In the genomic region with DNA sequence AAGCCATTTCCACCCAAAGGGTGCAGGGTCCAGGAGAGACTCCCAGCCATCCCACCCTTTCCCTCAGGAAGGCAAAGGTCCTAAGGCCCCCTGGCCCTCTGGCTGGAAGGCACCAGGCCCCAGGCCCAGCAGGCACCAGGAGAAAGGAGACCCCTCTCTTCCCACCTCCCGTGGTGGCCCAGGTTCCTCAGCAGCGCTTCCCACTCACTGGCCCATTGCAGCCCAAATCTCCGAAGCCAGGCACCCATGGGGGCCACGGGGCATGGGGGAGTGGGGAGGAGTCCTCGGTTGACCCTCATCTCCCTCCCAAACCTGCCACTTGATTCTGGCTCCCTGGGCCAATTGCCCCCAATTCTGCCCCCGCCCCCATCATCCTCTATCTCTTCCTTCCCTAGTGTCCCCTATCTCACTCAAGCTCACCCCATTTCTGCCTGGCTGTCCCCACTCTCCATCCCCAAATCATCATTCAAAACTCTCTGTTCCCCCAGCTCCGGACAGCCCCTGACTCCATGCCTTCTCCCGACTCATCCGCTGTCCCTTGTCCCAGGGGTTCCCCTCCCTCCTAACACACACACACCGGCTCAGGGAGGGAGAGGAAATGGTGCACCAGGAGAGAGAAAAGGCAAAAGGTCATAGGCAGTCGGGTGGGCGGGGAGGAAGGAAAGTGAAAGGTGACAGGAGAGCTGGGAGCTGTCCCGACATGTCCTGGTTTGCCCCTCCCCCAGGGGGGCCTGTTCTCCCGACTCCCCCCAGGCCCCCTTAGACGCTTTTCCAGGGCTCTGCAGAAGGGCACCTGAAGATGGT, we compare ENCODE assay signal across 8 cellular contexts. TPM values are rescaled to one million over a fixed set of nuclear protein-coding genes. Genes with fewer than 3 reads are reported as not detected.
DNase-seq lines count a peak whose midpoint lies in the region; ATAC-seq and TF ChIP-seq lines count a peak whose summit lies in the region.
"Had no signal": no experiment of that assay in that cellular context is flagged by ENCODE, and none has a peak within 500 bp of the region (broad histone marks: within the 10 kb centered on the region; RNA-seq: fewer than 3 reads in every experiment).

No MANE protein-coding gene starts in this region.

- no peak for ATAC-seq in stimulated activated naive B cell treated with anti-CD40 and anti-IgM and Interleukin-4, amounts not matched to agents 10 μg/mL and 1 μg/mL and 100 μg/mL, for 72 hours (replicated peaks)
- no peak for ATAC-seq in GM19463 (IDR thresholded peaks at IDR 0.05; ENCODE audit: unreplicated experiment)

- intact Hi-C loops in activated T-helper 1 cell treated with anti-CD3 and anti-CD28 coated beads, Interleukin-12 subunit alpha, Interleukin-12 subunit beta, Interleukin-2, Interleukin-4 antibody, amounts not matched to agents 30 ng/mL and 10 ng/mL and 1 ng/mL, durations not matched to agents 14 hours and 24 hours and 36 hours (cut with micrococcal nuclease), result no loop called here

- peak overlapping the region; percentile 74 for H3K4me3 ChIP-seq in HFF-Myc (replicated peaks; ENCODE audit: low read depth, low read length)

- DNase-seq in HFF-Myc (ENCODE audit: extremely low read depth, low read depth) (no peak), iPS-NIHi7 (ENCODE audit: extremely low spot score) (peak; percentile 69), 8988T (no peak), NCI-H1694 (lab: John Stamatoyannopoulos, UW) (no peak)
- DNase-seq in activated T-helper 1 cell treated with anti-CD3 and anti-CD28 coated beads, Interleukin-12 subunit alpha, Interleukin-12 subunit beta, Interleukin-2, Interleukin-4 antibody, amounts not matched to agents 30 ng/mL and 10 ng/mL and 1 ng/mL, durations not matched to agents 14 hours and 24 hours and 36 hours (ENCODE audit: low spot score), result no peak
- DNase-seq in stimulated activated naive B cell treated with anti-CD40 and anti-IgM and Interleukin-4, amounts not matched to agents 10 μg/mL and 1 μg/mL and 100 μg/mL, for 72 hours, result no peak
- DNase-seq: activated gamma-delta T cell had no signal

- H3K4me3 Mint-ChIP-seq in activated T-helper 1 cell treated with anti-CD3 and anti-CD28 coated beads, Interleukin-12 subunit alpha, Interleukin-12 subunit beta, Interleukin-2, Interleukin-4 antibody, amounts not matched to agents 30 ng/mL and 10 ng/mL and 1 ng/mL, durations not matched to agents 14 hours and 24 hours and 36 hours, result peak overlapping the region; percentile 100
- peak overlapping the region; percentile 89 to 93 for H3K4me3 Mint-ChIP-seq in stimulated activated naive B cell treated with anti-CD40 and anti-IgM and Interleukin-4, amounts not matched to agents 10 μg/mL and 1 μg/mL and 100 μg/mL, for 72 hours

- no peaks in the 10 kb centered on the region for H3K27me3 Mint-ChIP-seq in activated T-helper 1 cell treated with anti-CD3 and anti-CD28 coated beads, Interleukin-12 subunit alpha, Interleukin-12 subunit beta, Interleukin-2, Interleukin-4 antibody, amounts not matched to agents 30 ng/mL and 10 ng/mL and 1 ng/mL, durations not matched to agents 14 hours and 24 hours and 36 hours (ENCODE audit: insufficient read depth)
- peaks cover 43 to 44% of the 10 kb centered on the region in 2 donors for H3K27me3 Mint-ChIP-seq in stimulated activated naive B cell treated with anti-CD40 and anti-IgM and Interleukin-4, amounts not matched to agents 10 μg/mL and 1 μg/mL and 100 μg/mL, for 72 hours

- peak overlapping the region; percentile 100 for H3K27ac Mint-ChIP-seq in activated T-helper 1 cell treated with anti-CD3 and anti-CD28 coated beads, Interleukin-12 subunit alpha, Interleukin-12 subunit beta, Interleukin-2, Interleukin-4 antibody, amounts not matched to agents 30 ng/mL and 10 ng/mL and 1 ng/mL, durations not matched to agents 14 hours and 24 hours and 36 hours
- H3K27ac Mint-ChIP-seq in stimulated activated naive B cell treated with anti-CD40 and anti-IgM and Interleukin-4, amounts not matched to agents 10 μg/mL and 1 μg/mL and 100 μg/mL, for 72 hours, result peak overlapping the region; percentile 42

- H3K36me3 Mint-ChIP-seq in activated T-helper 1 cell treated with anti-CD3 and anti-CD28 coated beads, Interleukin-12 subunit alpha, Interleukin-12 subunit beta, Interleukin-2, Interleukin-4 antibody, amounts not matched to agents 30 ng/mL and 10 ng/mL and 1 ng/mL, durations not matched to agents 14 hours and 24 hours and 36 hours (ENCODE audit: low read depth), result peaks cover 48% of the 10 kb centered on the region
- peaks cover 2 to 7% of the 10 kb centered on the region in 2 donors for H3K36me3 Mint-ChIP-seq in stimulated activated naive B cell treated with anti-CD40 and anti-IgM and Interleukin-4, amounts not matched to agents 10 μg/mL and 1 μg/mL and 100 μg/mL, for 72 hours

- no peaks in the 10 kb centered on the region for H3K9me3 Mint-ChIP-seq in activated T-helper 1 cell treated with anti-CD3 and anti-CD28 coated beads, Interleukin-12 subunit alpha, Interleukin-12 subunit beta, Interleukin-2, Interleukin-4 antibody, amounts not matched to agents 30 ng/mL and 10 ng/mL and 1 ng/mL, durations not matched to agents 14 hours and 24 hours and 36 hours
- no peaks in the 10 kb centered on the region for H3K9me3 Mint-ChIP-seq in stimulated activated naive B cell treated with anti-CD40 and anti-IgM and Interleukin-4, amounts not matched to agents 10 μg/mL and 1 μg/mL and 100 μg/mL, for 72 hours

- H3K4me1 Mint-ChIP-seq in activated T-helper 1 cell treated with anti-CD3 and anti-CD28 coated beads, Interleukin-12 subunit alpha, Interleukin-12 subunit beta, Interleukin-2, Interleukin-4 antibody, amounts not matched to agents 30 ng/mL and 10 ng/mL and 1 ng/mL, durations not matched to agents 14 hours and 24 hours and 36 hours (ENCODE audit: low read depth), result peaks cover 71% of the 10 kb centered on the region
- peaks cover 41 to 51% of the 10 kb centered on the region in 2 donors for H3K4me1 Mint-ChIP-seq in stimulated activated naive B cell treated with anti-CD40 and anti-IgM and Interleukin-4, amounts not matched to agents 10 μg/mL and 1 μg/mL and 100 μg/mL, for 72 hours

- TF ChIP-seq CTCF in HFF-Myc (IDR thresholded peaks at IDR 0.05; ENCODE audit: low read depth, low read length, missing control alignments), result no peak

RNA-seq across cellular contexts. Expression of a gene that starts 1.2 kb away (rescaled TPM):
- total RNA-seq in activated T-helper 1 cell treated with anti-CD3 and anti-CD28 coated beads, Interleukin-12 subunit alpha, Interleukin-12 subunit beta, Interleukin-2, Interleukin-4 antibody, amounts not matched to agents 30 ng/mL and 10 ng/mL and 1 ng/mL, durations not matched to agents 14 hours and 24 hours and 36 hours, result 450 and 455 TPM in 2 replicates

RNA-seq across cellular contexts. Expression of a gene that starts 21.3 kb away (rescaled TPM):
- total RNA-seq in activated T-helper 1 cell treated with anti-CD3 and anti-CD28 coated beads, Interleukin-12 subunit alpha, Interleukin-12 subunit beta, Interleukin-2, Interleukin-4 antibody, amounts not matched to agents 30 ng/mL and 10 ng/mL and 1 ng/mL, durations not matched to agents 14 hours and 24 hours and 36 hours, result 76.7 and 78.3 TPM in 2 replicates

RNA-seq across cellular contexts. Expression of a gene that starts 43.9 kb away (rescaled TPM):
- total RNA-seq in activated T-helper 1 cell treated with anti-CD3 and anti-CD28 coated beads, Interleukin-12 subunit alpha, Interleukin-12 subunit beta, Interleukin-2, Interleukin-4 antibody, amounts not matched to agents 30 ng/mL and 10 ng/mL and 1 ng/mL, durations not matched to agents 14 hours and 24 hours and 36 hours, result 5.6 and 8.8 TPM in 2 replicates
